Comparison of ENCODE assay signal across 8 cellular contexts in genomic region chr1:15523922-15524282, GRCh38. TPM values are rescaled to one million over a fixed set of nuclear protein-coding genes. Genes with fewer than 3 reads are reported as not detected.
DNase-seq lines count a peak whose midpoint lies in the region; ATAC-seq and TF ChIP-seq lines count a peak whose summit lies in the region.

TSS of gene CASP9 (minus strand) at chr1:15524215. CDS start at chr1:15524200, 15 bp downstream.

- H3K9me3 ChIP-seq in cardiac muscle cell (ENCODE audit: low read depth), result no peaks in the 10 kb centered on the region

- H3K27me3 Mint-ChIP-seq in activated naive CD4-positive, alpha-beta T cell treated with anti-CD3 and anti-CD28 coated beads, Interleukin-2, amount 10 ng/mL, durations not matched to agents 7 days and 5 days, result no peaks in the 10 kb centered on the region
- H3K27me3 Mint-ChIP-seq in activated B cell treated with CpG ODN at 0.5 μM for 24 hours, result no peaks in the 10 kb centered on the region

- peaks cover 40% of the 10 kb centered on the region for H3K4me1 ChIP-seq in cardiac muscle cell (ENCODE audit: low read depth)

- no peak for ATAC-seq in activated B cell treated with CpG ODN at 0.5 μM for 24 hours (ENCODE audit: low read depth)
- ATAC-seq in HG03378 (IDR thresholded peaks at IDR 0.05; ENCODE audit: unreplicated experiment), result no peak

- POLR2A ChIA-PET in activated B cell treated with CpG ODN at 0.5 μM for 24 hours (lab: Charles Lee), result interaction anchor here (1.0 to 1.1 kb wide), 2 partner anchors 60 to 94 kb away, joined by 3 to 11 read pairs; partner anchors contain the start of gene AGMAT

- H3K27ac ChIP-seq in cardiac muscle cell, result peak within 1 kb of the TSS; percentile 100

- H3K27me3 ChIP-seq in cardiac muscle cell, result no peaks in the 10 kb centered on the region

- peak within 1 kb of the TSS; percentile 86 for H3K4me3 Mint-ChIP-seq in activated naive CD4-positive, alpha-beta T cell treated with anti-CD3 and anti-CD28 coated beads, Interleukin-2, amount 10 ng/mL, durations not matched to agents 7 days and 5 days
- H3K4me3 Mint-ChIP-seq in activated B cell treated with CpG ODN at 0.5 μM for 24 hours, result peak within 1 kb of the TSS; percentile 87

- H3K9me3 Mint-ChIP-seq in activated naive CD4-positive, alpha-beta T cell treated with anti-CD3 and anti-CD28 coated beads, Interleukin-2, amount 10 ng/mL, durations not matched to agents 7 days and 5 days, result no peaks in the 10 kb centered on the region
- no peaks in the 10 kb centered on the region for H3K9me3 Mint-ChIP-seq in activated B cell treated with CpG ODN at 0.5 μM for 24 hours

- peaks cover 2% of the 10 kb centered on the region for H3K36me3 Mint-ChIP-seq in activated naive CD4-positive, alpha-beta T cell treated with anti-CD3 and anti-CD28 coated beads, Interleukin-2, amount 10 ng/mL, durations not matched to agents 7 days and 5 days
- H3K36me3 Mint-ChIP-seq in activated B cell treated with CpG ODN at 0.5 μM for 24 hours (ENCODE audit: low read depth), result peaks cover 7% of the 10 kb centered on the region

- no peaks in the 10 kb centered on the region for H3K36me3 ChIP-seq in cardiac muscle cell

- no peak for DNase-seq in activated naive CD4-positive, alpha-beta T cell treated with anti-CD3 and anti-CD28 coated beads, Interleukin-2, amount 10 ng/mL, durations not matched to agents 7 days and 5 days
- no peak for DNase-seq in activated naive CD4-positive, alpha-beta T cell treated with anti-CD3 and anti-CD28 coated beads, Interleukin-2, amount 50 U/mL, for 16 hours
- DNase-seq in activated B cell treated with CpG ODN at 0.5 μM for 24 hours, result no peak
- DNase-seq in cardiac muscle cell (ENCODE audit: low read depth in 1 of 2, low spot score in 1 of 2), result no peak
- DNase-seq in skeletal muscle cell (ENCODE audit: low read depth), result no peak
- no peak for DNase-seq in SHP77 (lab: John Stamatoyannopoulos, UW)
- DNase-seq in cerebellum (ENCODE audit: low spot score), result no peak

- CTCF ChIA-PET in activated naive CD4-positive, alpha-beta T cell treated with anti-CD3 and anti-CD28 coated beads, Interleukin-2, amount 10 ng/mL, durations not matched to agents 7 days and 5 days (lab: Charles Lee), result interaction anchor here (1.0 kb wide), 1 partner anchor 9 kb away, joined by 3 read pairs; no protein-coding TSS in a partner anchor
- CTCF ChIA-PET in activated B cell treated with CpG ODN at 0.5 μM for 24 hours (lab: Charles Lee), result interaction anchor here (1.0 kb wide), 1 partner anchor 9 kb away, joined by 3 read pairs; no protein-coding TSS in a partner anchor

- peaks cover 64% of the 10 kb centered on the region for H3K4me1 Mint-ChIP-seq in activated naive CD4-positive, alpha-beta T cell treated with anti-CD3 and anti-CD28 coated beads, Interleukin-2, amount 10 ng/mL, durations not matched to agents 7 days and 5 days
- peaks cover 52% of the 10 kb centered on the region for H3K4me1 Mint-ChIP-seq in activated B cell treated with CpG ODN at 0.5 μM for 24 hours

- H3K4me3 ChIP-seq in cardiac muscle cell (peak within 1 kb of the TSS; percentile 73), skeletal muscle cell (ENCODE audit: low read depth, low read length) (peak within 1 kb of the TSS; percentile 95)

- intact Hi-C loops in activated B cell treated with CpG ODN at 0.5 μM for 24 hours (cut with micrococcal nuclease), result loop anchor here (1.0 to 10.0 kb wide), 11 partner anchors 93 to 1911 kb away; partner anchors contain the start of genes DDI2, PRDM2, RCC2 and SDHB

- TF ChIP-seq CTCF in activated B cell treated with CpG ODN at 0.5 μM for 24 hours (IDR thresholded peaks at IDR 0.05) (no peak), cardiac muscle cell (IDR thresholded peaks at IDR 0.05; ENCODE audit: low read depth, low read length) (no peak)

- peak within 1 kb of the TSS; percentile 98 for H3K27ac Mint-ChIP-seq in activated naive CD4-positive, alpha-beta T cell treated with anti-CD3 and anti-CD28 coated beads, Interleukin-2, amount 10 ng/mL, durations not matched to agents 7 days and 5 days
- peak within 1 kb of the TSS; percentile 99 for H3K27ac Mint-ChIP-seq in activated B cell treated with CpG ODN at 0.5 μM for 24 hours

RNA-seq across cellular contexts. Expression of gene CASP9, which starts in this region (rescaled TPM):
- 13.4 and 15.7 TPM in 2 replicates for total RNA-seq in activated B cell treated with CpG ODN at 0.5 μM for 24 hours
- 83.9 and 96.1 TPM in 2 replicates for total RNA-seq in cardiac muscle cell
- polyA plus RNA-seq in cardiac muscle cell, result 44.7 and 65.9 TPM in 2 replicates
- 6.4 TPM for total RNA-seq in cerebellum
